Comparison of ENCODE assay signal across 17 cellular contexts in the genomic region with DNA sequence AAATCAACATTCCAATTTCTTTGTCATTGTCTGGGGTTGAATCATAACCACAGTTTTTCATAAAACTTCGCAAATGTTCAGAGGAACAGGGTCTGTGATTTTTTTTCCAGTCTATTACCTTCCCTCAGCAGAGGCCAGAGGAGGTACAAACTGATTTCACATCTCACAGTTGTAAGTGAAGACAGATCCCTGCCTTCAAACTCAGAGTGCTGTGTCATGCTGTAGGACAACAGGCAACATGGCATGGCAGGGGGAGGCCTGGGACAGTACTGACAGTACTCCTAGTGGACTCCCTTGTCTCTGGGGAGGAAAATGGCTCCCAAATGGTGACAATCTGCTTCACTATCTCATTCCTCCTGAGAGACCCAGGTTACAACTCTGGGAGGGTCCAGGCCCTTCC.
A peak's percentile ranks its signal among the peaks of the same experiment; 100 is the strongest.
DNase-seq lines count a peak whose midpoint lies in the region; ATAC-seq and TF ChIP-seq lines count a peak whose summit lies in the region.
"Had no signal": no experiment of that assay in that cellular context is flagged by ENCODE, and none has a peak within 500 bp of the region (broad histone marks: within the 10 kb centered on the region; RNA-seq: fewer than 3 reads in every experiment).

No MANE protein-coding gene starts in this region.

- H3K9ac ChIP-seq in GM23248: peak overlapping the region; percentile 46

- peaks cover 23% of the 10 kb centered on the region for H3F3A ChIP-seq in GM23248 (ENCODE audit: insufficient read depth)

- no peaks in the 10 kb centered on the region for H4K20me1 ChIP-seq in GM23248 (ENCODE audit: insufficient read depth)

- no peaks in the 10 kb centered on the region for H3K9me3 ChIP-seq in GM23248 (ENCODE audit: low read depth)
- H3K9me3 ChIP-seq: stomach had no signal

- no peak overlapping the region for H3K27ac Mint-ChIP-seq in stimulated activated naive CD8-positive, alpha-beta T cell treated with anti-CD3 and anti-CD28 coated beads, Interleukin-15, amount 100 ng/mL, for 72 hours

- H3K27me3 ChIP-seq in GM23248 (replicated peaks; ENCODE audit: insufficient read depth): no peaks in the 10 kb centered on the region
- H3K27me3 ChIP-seq: stomach had no signal

- no peak overlapping the region for H3K4me2 ChIP-seq in GM23248 (ENCODE audit: unreplicated experiment)

- in situ Hi-C loops in GM23248 (cut with MboI): no loop called here

- TF ChIP-seq CTCF in fibroblast of pulmonary artery (IDR thresholded peaks at IDR 0.05; ENCODE audit: low read length, missing control alignments): no peak

- H3K4me3 ChIP-seq in GM23248 (no peak overlapping the region), fibroblast of pulmonary artery (replicated peaks; ENCODE audit: low read depth, low read length) (no peak overlapping the region)
- H3K4me3 ChIP-seq: stomach had no signal

- no peaks in the 10 kb centered on the region for H3K4me1 Mint-ChIP-seq in stimulated activated naive CD8-positive, alpha-beta T cell treated with anti-CD3 and anti-CD28 coated beads, Interleukin-15, amount 100 ng/mL, for 72 hours
- H3K4me1 Mint-ChIP-seq: CD4-positive, alpha-beta memory T cell had no signal

- H3K79me2 ChIP-seq in GM23248 (ENCODE audit: insufficient read depth): no peaks in the 10 kb centered on the region

- H2AFZ ChIP-seq in GM23248: peak overlapping the region; percentile 38; the same call in 1 of the 2 replicates

- H3K36me3 ChIP-seq in GM23248 (ENCODE audit: low read depth): no peaks in the 10 kb centered on the region
- H3K36me3 ChIP-seq: stomach had no signal

- H3K9me2 ChIP-seq in GM23248 (ENCODE audit: insufficient read depth): no peaks in the 10 kb centered on the region

- H3K4me3 Mint-ChIP-seq in stimulated activated naive CD8-positive, alpha-beta T cell treated with anti-CD3 and anti-CD28 coated beads, Interleukin-15, amount 100 ng/mL, for 72 hours: no peak overlapping the region
- H3K4me3 Mint-ChIP-seq: CD4-positive, alpha-beta memory T cell had no signal

- H3K9me3 Mint-ChIP-seq in stimulated activated naive CD8-positive, alpha-beta T cell treated with anti-CD3 and anti-CD28 coated beads, Interleukin-15, amount 100 ng/mL, for 72 hours: no peaks in the 10 kb centered on the region

- WGBS in GM23248 (ENCODE audit: low coverage in 1 of 2, low lambda C conversion rate in 2 of 2, missing lambda C conversion rate in 2 of 2), 2 experiments: 0 to 7% methylated on average over 1 of the region's 1 CpG

- DNase-seq in GM23248 (peak; percentile 79), fibroblast of pulmonary artery (ENCODE audit: low read depth) (peak; percentile 48), stromal cell of bone marrow (ENCODE audit: low read depth) (peak; percentile 21), amniotic stem cell (lab: John Stamatoyannopoulos, UW) (no peak)
- DNase-seq in stimulated activated naive CD8-positive, alpha-beta T cell treated with anti-CD3 and anti-CD28 coated beads, Interleukin-15, amount 100 ng/mL, for 72 hours: no peak
- DNase-seq: activated CD4-positive, alpha-beta T cell treated with anti-CD3 and anti-CD28 coated beads for 1 hour; activated naive CD4-positive, alpha-beta T cell treated with anti-CD3 and anti-CD28 coated beads, Interleukin-2, amount 50 U/mL, for 16 hours; CD4-positive, alpha-beta memory T cell; central memory CD4-positive, alpha-beta T cell; GDM1; head of caudate nucleus; MV-4-11; NCI-H2107; posterior cingulate gyrus; stomach had no signal

- peak overlapping the region; percentile 75 for H3K27ac ChIP-seq in GM23248
- H3K27ac ChIP-seq: stomach had no signal

- peaks cover 30% of the 10 kb centered on the region for H3K4me1 ChIP-seq in GM23248 (ENCODE audit: insufficient read depth)
- H3K4me1 ChIP-seq: stomach had no signal

- ATAC-seq in SK-N-SH treated with all-trans-retinoic acid at 6 μM for 48 hours (peak; percentile 47), GM18907 (IDR thresholded peaks at IDR 0.05; ENCODE audit: unreplicated experiment) (no peak)
- ATAC-seq in stimulated activated naive CD8-positive, alpha-beta T cell treated with anti-CD3 and anti-CD28 coated beads, Interleukin-15, amount 100 ng/mL, for 72 hours: no peak

- H3K27me3 Mint-ChIP-seq in stimulated activated naive CD8-positive, alpha-beta T cell treated with anti-CD3 and anti-CD28 coated beads, Interleukin-15, amount 100 ng/mL, for 72 hours: no peaks in the 10 kb centered on the region
- H3K27me3 Mint-ChIP-seq: CD4-positive, alpha-beta memory T cell had no signal

TF ChIP-seq in SK-N-SH treated with all-trans-retinoic acid at 6 μM for 48 hours, 23 proteins besides CTCF, POLR2A, EP300 and RAD21 (continues in another document):
- TF ChIP-seq ZC3H10 (CRISPR knock-in tag; IDR thresholded peaks at IDR 0.05): no peak
- no peak for TF ChIP-seq ZFP30 (CRISPR knock-in tag; IDR thresholded peaks at IDR 0.05)
- no peak for TF ChIP-seq SNAI2 (CRISPR knock-in tag; IDR thresholded peaks at IDR 0.05)
- TF ChIP-seq, protein P1, sequence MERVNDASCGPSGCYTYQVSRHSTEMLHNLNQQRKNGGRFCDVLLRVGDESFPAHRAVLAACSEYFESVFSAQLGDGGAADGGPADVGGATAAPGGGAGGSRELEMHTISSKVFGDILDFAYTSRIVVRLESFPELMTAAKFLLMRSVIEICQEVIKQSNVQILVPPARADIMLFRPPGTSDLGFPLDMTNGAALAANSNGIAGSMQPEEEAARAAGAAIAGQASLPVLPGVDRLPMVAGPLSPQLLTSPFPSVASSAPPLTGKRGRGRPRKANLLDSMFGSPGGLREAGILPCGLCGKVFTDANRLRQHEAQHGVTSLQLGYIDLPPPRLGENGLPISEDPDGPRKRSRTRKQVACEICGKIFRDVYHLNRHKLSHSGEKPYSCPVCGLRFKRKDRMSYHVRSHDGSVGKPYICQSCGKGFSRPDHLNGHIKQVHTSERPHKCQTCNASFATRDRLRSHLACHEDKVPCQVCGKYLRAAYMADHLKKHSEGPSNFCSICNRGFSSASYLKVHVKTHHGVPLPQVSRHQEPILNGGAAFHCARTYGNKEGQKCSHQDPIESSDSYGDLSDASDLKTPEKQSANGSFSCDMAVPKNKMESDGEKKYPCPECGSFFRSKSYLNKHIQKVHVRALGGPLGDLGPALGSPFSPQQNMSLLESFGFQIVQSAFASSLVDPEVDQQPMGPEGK (CRISPR knock-in tag; IDR thresholded peaks at IDR 0.05; ENCODE audit: borderline replicate concordance): no peak
- TF ChIP-seq POU6F1 (CRISPR knock-in tag; IDR thresholded peaks at IDR 0.05; ENCODE audit: borderline replicate concordance, low read depth): no peak
- no peak for TF ChIP-seq ESRRG (CRISPR knock-in tag; IDR thresholded peaks at IDR 0.05)
- no peak for TF ChIP-seq ARNTL (CRISPR knock-in tag; IDR thresholded peaks at IDR 0.05; ENCODE audit: borderline replicate concordance, low read depth)
- TF ChIP-seq RARB (CRISPR knock-in tag; IDR thresholded peaks at IDR 0.05): no peak
- TF ChIP-seq OSR1 (CRISPR knock-in tag; IDR thresholded peaks at IDR 0.05): no peak
- TF ChIP-seq ISL1 (CRISPR knock-in tag; IDR thresholded peaks at IDR 0.05): no peak
- TF ChIP-seq, protein P2, sequence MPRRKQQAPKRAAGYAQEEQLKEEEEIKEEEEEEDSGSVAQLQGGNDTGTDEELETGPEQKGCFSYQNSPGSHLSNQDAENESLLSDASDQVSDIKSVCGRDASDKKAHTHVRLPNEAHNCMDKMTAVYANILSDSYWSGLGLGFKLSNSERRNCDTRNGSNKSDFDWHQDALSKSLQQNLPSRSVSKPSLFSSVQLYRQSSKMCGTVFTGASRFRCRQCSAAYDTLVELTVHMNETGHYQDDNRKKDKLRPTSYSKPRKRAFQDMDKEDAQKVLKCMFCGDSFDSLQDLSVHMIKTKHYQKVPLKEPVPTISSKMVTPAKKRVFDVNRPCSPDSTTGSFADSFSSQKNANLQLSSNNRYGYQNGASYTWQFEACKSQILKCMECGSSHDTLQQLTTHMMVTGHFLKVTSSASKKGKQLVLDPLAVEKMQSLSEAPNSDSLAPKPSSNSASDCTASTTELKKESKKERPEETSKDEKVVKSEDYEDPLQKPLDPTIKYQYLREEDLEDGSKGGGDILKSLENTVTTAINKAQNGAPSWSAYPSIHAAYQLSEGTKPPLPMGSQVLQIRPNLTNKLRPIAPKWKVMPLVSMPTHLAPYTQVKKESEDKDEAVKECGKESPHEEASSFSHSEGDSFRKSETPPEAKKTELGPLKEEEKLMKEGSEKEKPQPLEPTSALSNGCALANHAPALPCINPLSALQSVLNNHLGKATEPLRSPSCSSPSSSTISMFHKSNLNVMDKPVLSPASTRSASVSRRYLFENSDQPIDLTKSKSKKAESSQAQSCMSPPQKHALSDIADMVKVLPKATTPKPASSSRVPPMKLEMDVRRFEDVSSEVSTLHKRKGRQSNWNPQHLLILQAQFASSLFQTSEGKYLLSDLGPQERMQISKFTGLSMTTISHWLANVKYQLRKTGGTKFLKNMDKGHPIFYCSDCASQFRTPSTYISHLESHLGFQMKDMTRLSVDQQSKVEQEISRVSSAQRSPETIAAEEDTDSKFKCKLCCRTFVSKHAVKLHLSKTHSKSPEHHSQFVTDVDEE (CRISPR knock-in tag; IDR thresholded peaks at IDR 0.05): no peak
- no peak for TF ChIP-seq CSDC2 (CRISPR knock-in tag; IDR thresholded peaks at IDR 0.05)
- no peak for TF ChIP-seq PPARA (CRISPR knock-in tag; IDR thresholded peaks at IDR 0.05; ENCODE audit: borderline replicate concordance)
- TF ChIP-seq, protein P3, sequence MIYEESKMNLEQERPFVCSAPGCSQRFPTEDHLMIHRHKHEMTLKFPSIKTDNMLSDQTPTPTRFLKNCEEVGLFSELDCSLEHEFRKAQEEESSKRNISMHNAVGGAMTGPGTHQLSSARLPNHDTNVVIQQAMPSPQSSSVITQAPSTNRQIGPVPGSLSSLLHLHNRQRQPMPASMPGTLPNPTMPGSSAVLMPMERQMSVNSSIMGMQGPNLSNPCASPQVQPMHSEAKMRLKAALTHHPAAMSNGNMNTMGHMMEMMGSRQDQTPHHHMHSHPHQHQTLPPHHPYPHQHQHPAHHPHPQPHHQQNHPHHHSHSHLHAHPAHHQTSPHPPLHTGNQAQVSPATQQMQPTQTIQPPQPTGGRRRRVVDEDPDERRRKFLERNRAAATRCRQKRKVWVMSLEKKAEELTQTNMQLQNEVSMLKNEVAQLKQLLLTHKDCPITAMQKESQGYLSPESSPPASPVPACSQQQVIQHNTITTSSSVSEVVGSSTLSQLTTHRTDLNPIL (CRISPR knock-in tag; IDR thresholded peaks at IDR 0.05; ENCODE audit: low read depth): no peak

Comparison
In these comparisons a context has a peak if more than half of its experiments do, and no peak if none do; other contexts are left out.
1. DNase-seq: peak in GM23248 (single experiment), fibroblast of pulmonary artery (single experiment) and stromal cell of bone marrow (single experiment); none in stimulated activated naive CD8-positive, alpha-beta T cell treated with anti-CD3 and anti-CD28 coated beads, Interleukin-15, amount 100 ng/mL, for 72 hours (0 of 2) and amniotic stem cell (single experiment).